8 cellular contexts compared by ENCODE assay signal in the genomic region with DNA sequence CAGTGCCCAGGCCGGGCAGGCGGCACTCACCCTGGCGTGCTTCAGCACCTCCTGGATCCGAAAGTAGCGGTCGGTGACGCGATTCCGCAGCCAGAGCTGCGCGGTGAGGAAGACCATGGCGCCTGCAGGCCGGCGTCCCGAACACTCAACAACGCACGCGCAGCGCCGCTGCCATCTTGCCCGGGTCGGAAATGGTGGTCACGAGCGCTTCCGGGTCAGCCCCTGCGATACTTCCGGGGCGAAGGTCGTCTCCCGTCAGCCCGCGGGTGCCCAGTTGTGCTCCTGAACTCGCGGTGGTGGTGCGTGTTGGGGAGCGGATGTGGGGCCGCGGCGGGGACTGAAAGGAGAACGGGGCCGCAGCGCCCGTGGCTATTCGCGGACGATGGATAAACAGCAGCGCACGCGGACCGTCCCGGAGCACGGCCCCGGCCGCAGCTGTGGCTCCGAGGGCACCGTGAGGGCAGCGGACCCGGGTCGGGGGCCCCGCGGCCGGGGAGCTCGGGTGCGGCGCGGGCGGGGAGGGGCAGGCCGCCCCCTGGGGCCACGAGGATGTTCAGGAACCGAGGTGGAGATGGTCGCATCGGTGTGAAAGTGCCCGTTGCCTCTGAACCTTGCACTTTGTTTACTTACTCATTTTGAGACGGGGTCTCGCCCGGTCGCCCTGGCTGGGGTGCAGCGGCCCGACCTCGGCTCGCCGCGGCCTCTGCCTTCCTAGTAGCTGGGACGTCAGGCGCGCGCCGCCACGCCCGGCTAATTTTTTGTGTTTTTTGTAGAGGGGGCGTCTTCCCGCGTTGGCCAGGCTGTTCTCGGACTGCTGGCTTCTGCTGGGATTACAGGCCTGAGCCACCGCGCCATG. TPM values are rescaled to one million over a fixed set of nuclear protein-coding genes. Genes with fewer than 3 reads are reported as not detected.
DNase-seq lines count a peak whose midpoint lies in the region; ATAC-seq, FAIRE-seq and TF ChIP-seq lines count a peak whose summit lies in the region.

A gene (minus strand): TSS at position 193 of the 856 bp plus-strand sequence. CDS start 76 bp downstream, at position 117.

- TF ChIP-seq CTCF in right atrium auricular region (IDR thresholded peaks at IDR 0.05), result no peak

- ATAC-seq in GM18499 (IDR thresholded peaks at IDR 0.05; ENCODE audit: insufficient read depth, unreplicated experiment) (peak; percentile 85), HG02938 (IDR thresholded peaks at IDR 0.05; ENCODE audit: unreplicated experiment) (peak; percentile 82), T-helper 17 cell (peak; percentile 95)

- H3K36me3 Mint-ChIP-seq in T-helper 17 cell (ENCODE audit: low read depth), result peaks cover 3% of the 10 kb centered on the region

- H3K4me3 Mint-ChIP-seq in T-helper 17 cell, result peak within 1 kb of the TSS; percentile 93

- H3K4me1 Mint-ChIP-seq in T-helper 17 cell, result peaks cover 9% of the 10 kb centered on the region

- peak within 1 kb of the TSS; percentile 75 to 89 for H3K27ac ChIP-seq in right atrium auricular region

- H3K9me3 ChIP-seq in T-helper 17 cell (ENCODE audit: control insufficient read depth, low read length, poor library complexity, severe bottlenecking) (no peaks in the 10 kb centered on the region), right atrium auricular region (no peaks in the 10 kb centered on the region)

- H3K4me1 ChIP-seq in right atrium auricular region, result peaks cover 0 to 34% of the 10 kb centered on the region in 2 donors

- DNase-seq in NCI-H187 (lab: John Stamatoyannopoulos, UW), result peak; percentile 59 to 92
- DNase-seq in T-helper 17 cell, result peak; percentile 92 to 95 (median 94)
- DNase-seq in amygdala (lab: John Stamatoyannopoulos, UW), result peak; percentile 60 to 97 (median 88)
- peak; percentile 95 for DNase-seq in right atrium auricular region (ENCODE audit: low spot score)
- DNase-seq in pulmonary artery endothelial cell (ENCODE audit: low read depth, low spot score), result peak; percentile 55
- DNase-seq in urothelium cell line (ENCODE audit: low spot score), result peak; percentile 92

- H3K27ac Mint-ChIP-seq in T-helper 17 cell, result peak within 1 kb of the TSS; percentile 91

- peaks cover 27% of the 10 kb centered on the region for H3K36me3 ChIP-seq in right atrium auricular region

- H3K4me3 ChIP-seq in right atrium auricular region, result peak within 1 kb of the TSS; percentile 98 to 100

- peak; percentile 69 for FAIRE-seq in urothelium cell line (lab: Jason Lieb, UNC)

- no peaks in the 10 kb centered on the region for H3K27me3 Mint-ChIP-seq in T-helper 17 cell

- no peaks in the 10 kb centered on the region for H3K27me3 ChIP-seq in right atrium auricular region

RNA-seq across cellular contexts. Expression of the gene that starts here (rescaled TPM):
- total RNA-seq in T-helper 17 cell (10 to 100 TPM; 88.0 to 92.1 TPM), right atrium auricular region (100 to 1,000 TPM; 160 to 218 TPM), pulmonary artery endothelial cell (116 and 132 TPM in 2 replicates)

Comparison
In these comparisons a context has a peak if more than half of its experiments do, and no peak if none do; other contexts are left out.
1. Peak in every context shown above with its lines: DNase-seq, ATAC-seq, H3K4me3 ChIP-seq and H3K27ac ChIP-seq.